Comparison of ENCODE assay signal across 30 cellular contexts in the genomic region with DNA sequence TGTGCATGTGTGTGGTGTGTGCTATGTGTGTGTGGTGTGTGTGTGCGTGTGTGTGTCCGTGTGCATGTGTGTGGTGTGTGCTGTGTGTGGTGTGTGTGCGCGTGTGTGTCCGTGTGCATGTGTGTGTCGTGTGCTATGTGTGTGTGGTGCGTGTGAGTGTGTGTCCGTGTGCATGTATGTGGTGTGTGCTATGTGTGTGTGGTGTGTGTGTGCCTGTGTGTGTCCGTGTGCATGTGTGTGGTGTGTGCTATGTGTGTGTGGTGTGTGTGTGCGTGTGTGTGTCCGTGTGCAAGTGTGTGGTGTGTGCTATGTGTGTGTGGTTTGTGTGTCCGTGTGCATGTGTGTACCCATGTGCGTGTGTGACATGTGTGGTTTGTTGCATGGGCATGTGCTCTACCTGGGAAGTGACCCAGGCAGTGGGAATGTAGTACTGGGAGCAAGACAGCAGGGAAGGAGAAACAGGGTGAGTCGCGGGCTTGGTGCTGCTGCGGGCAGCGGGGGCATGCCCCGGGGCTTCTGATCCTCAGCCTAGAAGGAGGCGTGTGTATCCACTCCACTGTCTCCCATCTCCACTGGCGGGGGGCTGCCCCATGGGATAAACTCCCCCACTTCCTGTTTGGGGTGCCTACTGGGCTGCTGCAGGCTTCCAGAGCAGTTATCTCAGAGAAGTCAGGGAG. TPM values are rescaled to one million over a fixed set of nuclear protein-coding genes. Genes with fewer than 3 reads are reported as not detected.
"Had no signal": no experiment of that assay in that cellular context is flagged by ENCODE, and none has a peak within 500 bp of the region (broad histone marks: within the 10 kb centered on the region; RNA-seq: fewer than 3 reads in every experiment).

No MANE protein-coding gene starts in this region.

- H3K36me3 Mint-ChIP-seq: natural killer cell treated with Interleukin-12 subunit alpha and Interleukin-12 subunit beta and Interleukin-15 and Interleukin-18, amount 100 ng/mL, for 72 hours; stimulated activated memory B cell treated with anti-CD40 and anti-IgM and Interleukin-4, amounts not matched to agents 10 μg/mL and 1 μg/mL and 100 μg/mL, for 72 hours had no signal

- H2AFZ ChIP-seq: parathyroid adenoma had no signal

- H3K4me1 ChIP-seq: parathyroid adenoma, psoas muscle, upper lobe of right lung, vagina had no signal

- H3K4me3 ChIP-seq: esophagus muscularis mucosa, gastrocnemius medialis, heart right ventricle, psoas muscle, spleen, tibial artery, upper lobe of right lung, vagina had no signal

- H3K9me3 ChIP-seq: esophagus muscularis mucosa, gastrocnemius medialis, heart right ventricle, psoas muscle, upper lobe of right lung, vagina had no signal

- H3K9ac ChIP-seq: parathyroid adenoma had no signal

- FAIRE-seq: endometrium had no signal

- H3K4me3 Mint-ChIP-seq: natural killer cell treated with Interleukin-12 subunit alpha and Interleukin-12 subunit beta and Interleukin-15 and Interleukin-18, amount 100 ng/mL, for 72 hours; stimulated activated memory B cell treated with anti-CD40 and anti-IgM and Interleukin-4, amounts not matched to agents 10 μg/mL and 1 μg/mL and 100 μg/mL, for 72 hours; stimulated activated naive CD8-positive, alpha-beta T cell treated with anti-CD3 and anti-CD28 coated beads, Interleukin-15, Interleukin-2, amounts not matched to agents 100 ng/mL and 50 ng/mL, for 24 hours had no signal

- ATAC-seq: gastrocnemius medialis; heart right ventricle; left lobe of liver; natural killer cell treated with Interleukin-12 subunit alpha and Interleukin-12 subunit beta and Interleukin-15 and Interleukin-18, amount 100 ng/mL, for 72 hours; psoas muscle; sciatic nerve; stimulated activated memory B cell treated with anti-CD40 and anti-IgM and Interleukin-4, amounts not matched to agents 10 μg/mL and 1 μg/mL and 100 μg/mL, for 72 hours; upper lobe of right lung had no signal

- H3K27ac ChIP-seq: epithelial cell of prostate, esophagus muscularis mucosa, gastrocnemius medialis, heart right ventricle, parathyroid adenoma, psoas muscle, spleen, tibial artery, upper lobe of right lung, vagina had no signal

- H3K36me3 ChIP-seq: esophagus muscularis mucosa, gastrocnemius medialis, heart right ventricle, spleen, tibial artery, upper lobe of right lung, vagina had no signal

- H3K27ac Mint-ChIP-seq: natural killer cell treated with Interleukin-12 subunit alpha and Interleukin-12 subunit beta and Interleukin-15 and Interleukin-18, amount 100 ng/mL, for 72 hours; stimulated activated memory B cell treated with anti-CD40 and anti-IgM and Interleukin-4, amounts not matched to agents 10 μg/mL and 1 μg/mL and 100 μg/mL, for 72 hours; stimulated activated naive CD8-positive, alpha-beta T cell treated with anti-CD3 and anti-CD28 coated beads, Interleukin-15, Interleukin-2, amounts not matched to agents 100 ng/mL and 50 ng/mL, for 24 hours had no signal

- H3K9me3 Mint-ChIP-seq: natural killer cell treated with Interleukin-12 subunit alpha and Interleukin-12 subunit beta and Interleukin-15 and Interleukin-18, amount 100 ng/mL, for 72 hours; stimulated activated naive CD8-positive, alpha-beta T cell treated with anti-CD3 and anti-CD28 coated beads, Interleukin-15, Interleukin-2, amounts not matched to agents 100 ng/mL and 50 ng/mL, for 24 hours had no signal

- H3K27me3 ChIP-seq: gastrocnemius medialis, vagina had no signal

- DNase-seq: effector memory CD4-positive, alpha-beta T cell; gastrocnemius medialis; heart right ventricle; hypothalamus; islet precursor cell; mammary epithelial cell; midbrain; psoas muscle; retina; spleen; stimulated activated CD4-positive, alpha-beta T cell treated with anti-CD3 and anti-CD28 coated beads, Interleukin-15, amount 100 ng/mL, for 24 hours; stimulated activated CD4-positive, alpha-beta T cell treated with anti-CD3 and anti-CD28 coated beads, Interleukin-1b, Interleukin-23, amount 100 ng/mL, for 48 hours; stimulated activated CD4-positive, alpha-beta T cell treated with anti-CD3 and anti-CD28 coated beads, Interleukin-4, amount 100 ng/mL, for 24 hours; tibial artery; upper lobe of right lung had no signal

- H3K79me2 ChIP-seq: parathyroid adenoma had no signal

RNA-seq across cellular contexts. Expression of a gene that starts 7.6 kb away (rescaled TPM):
- total RNA-seq: esophagus muscularis mucosa; fibroblast of villous mesenchyme; gastrocnemius medialis; heart right ventricle; left lobe of liver; lower leg skin; mammary epithelial cell; natural killer cell treated with Interleukin-12 subunit alpha and Interleukin-12 subunit beta and Interleukin-15 and Interleukin-18, amount 100 ng/mL, for 72 hours; omental fat pad; psoas muscle; sciatic nerve; skeletal muscle tissue; spleen; temporal lobe; upper lobe of right lung; vagina had no signal
- polyA plus RNA-seq: heart right ventricle, mammary epithelial cell, spleen had no signal
